Comparison of ENCODE assay signal across 8 cellular contexts in the genomic region with DNA sequence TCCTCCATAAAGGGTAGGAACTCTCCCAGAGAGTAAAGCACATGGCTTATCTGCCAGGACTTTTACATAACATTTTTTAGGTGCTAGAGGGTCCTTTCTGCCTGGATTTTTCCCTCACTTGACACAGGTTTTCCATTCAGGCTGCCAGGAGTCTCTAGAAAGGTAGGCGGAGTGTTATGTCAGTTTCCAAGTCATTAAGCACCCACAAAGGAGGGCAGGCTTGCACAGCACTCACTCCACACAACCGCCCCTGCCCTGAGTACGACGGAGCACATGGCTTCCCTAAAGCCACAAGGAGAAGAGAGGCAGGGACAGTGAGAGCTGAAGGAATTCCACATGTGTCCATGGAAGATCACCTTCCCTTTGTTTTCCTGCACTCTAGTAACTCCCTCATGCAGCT. TPM values are rescaled to one million over a fixed set of nuclear protein-coding genes. Genes with fewer than 3 reads are reported as not detected.
A peak's percentile ranks its signal among the peaks of the same experiment; 100 is the strongest.
DNase-seq lines count a peak whose midpoint lies in the region; ATAC-seq and TF ChIP-seq lines count a peak whose summit lies in the region.

No MANE protein-coding gene starts in this region.

- H3K36me3 Mint-ChIP-seq in activated CD4-positive, alpha-beta T cell treated with anti-CD3 and anti-CD28 coated beads, Interleukin-2, amount 10 ng/mL, durations not matched to agents 7 days and 5 days (ENCODE audit: low read depth) = peaks cover 24% of the 10 kb centered on the region

- H3K4me1 ChIP-seq in adrenal gland (replicated peaks in 1 of 2) (peaks cover 39 to 80% of the 10 kb centered on the region in 2 donors), liver (ENCODE audit: control insufficient read depth in 4 of 4, insufficient read depth in 4 of 4, low read length in 3 of 4) (peaks cover 17 to 47% (median 39%) of the 10 kb centered on the region in 4 donors), suprapubic skin (peaks cover 82% of the 10 kb centered on the region)

- no peak overlapping the region for H3K9ac ChIP-seq in liver (ENCODE audit: low read depth in 1 of 2, low read length in 2 of 2)

- POLR2A ChIA-PET in activated CD4-positive, alpha-beta T cell treated with anti-CD3 and anti-CD28 coated beads, Interleukin-2, amount 10 ng/mL, durations not matched to agents 7 days and 5 days (lab: Charles Lee) = no interaction called here

- TF ChIP-seq CTCF in adrenal gland (IDR thresholded peaks at IDR 0.05) (no peak), liver (IDR thresholded peaks at IDR 0.05; ENCODE audit: low read depth, low read length, missing input control) (no peak), suprapubic skin (IDR thresholded peaks at IDR 0.05) (no peak)

- no peak overlapping the region for H3K4me3 Mint-ChIP-seq in activated CD4-positive, alpha-beta T cell treated with anti-CD3 and anti-CD28 coated beads, Interleukin-2, amount 10 ng/mL, durations not matched to agents 7 days and 5 days

- no peaks in the 10 kb centered on the region for H3K9me3 Mint-ChIP-seq in activated CD4-positive, alpha-beta T cell treated with anti-CD3 and anti-CD28 coated beads, Interleukin-2, amount 10 ng/mL, durations not matched to agents 7 days and 5 days

- H3K27ac Mint-ChIP-seq in activated CD4-positive, alpha-beta T cell treated with anti-CD3 and anti-CD28 coated beads, Interleukin-2, amount 10 ng/mL, durations not matched to agents 7 days and 5 days = peak overlapping the region; percentile 14

- H3K27me3 ChIP-seq in adrenal gland = no peaks in the 10 kb centered on the region
- no peaks in the 10 kb centered on the region for H3K27me3 ChIP-seq in liver (ENCODE audit: control insufficient read depth in 4 of 4, insufficient read depth in 4 of 4, low read length in 3 of 4)
- no peaks in the 10 kb centered on the region for H3K27me3 ChIP-seq in suprapubic skin

- CTCF ChIA-PET in activated CD4-positive, alpha-beta T cell treated with anti-CD3 and anti-CD28 coated beads, Interleukin-2, amount 10 ng/mL, durations not matched to agents 7 days and 5 days (lab: Charles Lee) = no interaction called here

- TF ChIP-seq RAD21 in liver (IDR thresholded peaks at IDR 0.05) = no peak

- no peaks in the 10 kb centered on the region for H3K9me3 ChIP-seq in adrenal gland (replicated peaks in 1 of 3)
- no peaks in the 10 kb centered on the region for H3K9me3 ChIP-seq in liver (ENCODE audit: control insufficient read depth in 4 of 4, low read length in 3 of 4)
- no peaks in the 10 kb centered on the region for H3K9me3 ChIP-seq in suprapubic skin

- no peaks in the 10 kb centered on the region for H3K27me3 Mint-ChIP-seq in activated CD4-positive, alpha-beta T cell treated with anti-CD3 and anti-CD28 coated beads, Interleukin-2, amount 10 ng/mL, durations not matched to agents 7 days and 5 days

- intact Hi-C loops in adrenal gland (cut with DNase I) = no loop called here

- WGBS in adrenal gland, 4 donors = 81 to 89% (median 82%) methylated on average over 4 of the region's 4 CpGs
- 95% methylated on average over 4 of the region's 4 CpGs for WGBS in liver
- WGBS in suprapubic skin = 40% methylated on average over 4 of the region's 4 CpGs

- peaks cover 55% of the 10 kb centered on the region for H3K4me1 Mint-ChIP-seq in activated CD4-positive, alpha-beta T cell treated with anti-CD3 and anti-CD28 coated beads, Interleukin-2, amount 10 ng/mL, durations not matched to agents 7 days and 5 days

- no peaks in the 10 kb centered on the region for H3K36me3 ChIP-seq in adrenal gland (replicated peaks in 1 of 2)
- no peaks in the 10 kb centered on the region for H3K36me3 ChIP-seq in liver (ENCODE audit: control insufficient read depth in 4 of 4, insufficient read depth in 3 of 4, low read depth in 1 of 4, low read length in 3 of 4)
- no peaks in the 10 kb centered on the region for H3K36me3 ChIP-seq in suprapubic skin

- DNase-seq in activated CD4-positive, alpha-beta T cell treated with anti-CD3 and anti-CD28 coated beads, Interleukin-2, amount 10 ng/mL, durations not matched to agents 7 days and 5 days = no peak
- no peak for DNase-seq in activated CD4-positive, alpha-beta T cell treated with anti-CD3 and anti-CD28 coated beads, Interleukin-2, amount 50 U/mL, for 1 hour
- DNase-seq in adrenal gland (no peak), suprapubic skin (ENCODE audit: low spot score in 2 of 2) (no peak), T-helper 2 cell (no peak)
- no peak for DNase-seq in activated CD8-positive, alpha-beta memory T cell treated with anti-CD3 and anti-CD28 coated beads, Interleukin-2, amount 50 U/mL, for 48 hours

- no peak for TF ChIP-seq EP300 in suprapubic skin (IDR thresholded peaks at IDR 0.05)

- ATAC-seq in HG03097 (IDR thresholded peaks at IDR 0.05; ENCODE audit: low FRiP score, unreplicated experiment) = no peak

- H3K27ac ChIP-seq in adrenal gland (peak overlapping the region in 4 of 5 donors; percentile 1 to 76 (median 30)), liver (ENCODE audit: low read depth in 1 of 2, low read length in 2 of 2) (peak overlapping the region; percentile 22 to 57), suprapubic skin (peak overlapping the region; percentile 68)

- no peak overlapping the region for H3K4me3 ChIP-seq in adrenal gland
- no peak overlapping the region for H3K4me3 ChIP-seq in liver (ENCODE audit: low read depth in 1 of 3, low read length in 3 of 3)
- H3K4me3 ChIP-seq in suprapubic skin = no peak overlapping the region

- TF ChIP-seq POLR2A in adrenal gland (IDR thresholded peaks at IDR 0.05) = no peak
- TF ChIP-seq POLR2A in suprapubic skin (IDR thresholded peaks at IDR 0.05) = no peak

TF ChIP-seq in liver, 16 proteins besides CTCF, POLR2A, EP300 and RAD21:
- no peak for TF ChIP-seq HNF4G (IDR thresholded peaks at IDR 0.05)
- TF ChIP-seq, protein P1, sequence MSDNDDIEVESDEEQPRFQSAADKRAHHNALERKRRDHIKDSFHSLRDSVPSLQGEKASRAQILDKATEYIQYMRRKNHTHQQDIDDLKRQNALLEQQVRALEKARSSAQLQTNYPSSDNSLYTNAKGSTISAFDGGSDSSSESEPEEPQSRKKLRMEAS (IDR thresholded peaks at IDR 0.05) = no peak
- no peak for TF ChIP-seq YY1 (IDR thresholded peaks at IDR 0.05)
- TF ChIP-seq FOXA1 (IDR thresholded peaks at IDR 0.05) = no peak
- TF ChIP-seq TAF1 (conservative IDR thresholded peaks at IDR 0.05) = no peak

RNA-seq across cellular contexts. Expression of a gene that starts 55.7 kb away (rescaled TPM):
- total RNA-seq in activated CD4-positive, alpha-beta T cell treated with anti-CD3 and anti-CD28 coated beads, Interleukin-2, amount 10 ng/mL, durations not matched to agents 7 days and 5 days = 100 to 1,000 TPM; 529 to 567 TPM
- total RNA-seq in adrenal gland (100 to 1,000 TPM; 110 to 386 (median 204) TPM), liver (10 to 100 TPM; 38.3 to 43.2 TPM), suprapubic skin (100 to 1,000 TPM; 101 to 130 (median 126) TPM)
- polyA plus RNA-seq in adrenal gland (100 to 1,000 TPM; 156 to 314 (median 171) TPM), liver (10 to 100 TPM; 59.0 to 98.9 TPM)
